Comparison of ENCODE assay signal across 31 cellular contexts in genomic region chr2:70397186-70397585, GRCh38.
"Had no signal": no experiment of that assay in that cellular context is flagged by ENCODE, and none has a peak within 500 bp of the region (broad histone marks: within the 10 kb centered on the region; RNA-seq: fewer than 3 reads in every experiment).

No MANE protein-coding gene starts in this region.

- H3K4me1 Mint-ChIP-seq: activated CD4-positive, alpha-beta memory T cell treated with anti-CD3 and anti-CD28 coated beads, Interleukin-2, amount 10 ng/mL, durations not matched to agents 7 days and 5 days; activated CD4-positive, alpha-beta T cell treated with anti-CD3 and anti-CD28 coated beads for 36 hours; activated CD4-positive, alpha-beta T cell treated with anti-CD3 and anti-CD28 coated beads, Interleukin-2, amount 10 ng/mL, durations not matched to agents 7 days and 5 days; activated naive CD4-positive, alpha-beta T cell treated with anti-CD3 and anti-CD28 coated beads, Interleukin-2, amount 10 ng/mL, durations not matched to agents 7 days and 5 days; brain; central memory CD8-positive, alpha-beta T cell had no signal

- H3K27me3 ChIP-seq: ascending aorta had no signal

- H3K27ac Mint-ChIP-seq: activated CD4-positive, alpha-beta memory T cell treated with anti-CD3 and anti-CD28 coated beads, Interleukin-2, amount 10 ng/mL, durations not matched to agents 7 days and 5 days; activated CD4-positive, alpha-beta T cell treated with anti-CD3 and anti-CD28 coated beads for 36 hours; activated naive CD4-positive, alpha-beta T cell treated with anti-CD3 and anti-CD28 coated beads, Interleukin-2, amount 10 ng/mL, durations not matched to agents 7 days and 5 days; activated naive CD4-positive, alpha-beta T cell treated with anti-CD3 and anti-CD28 coated beads, Interleukin-2, amount 50 U/mL, for 72 hours; activated naive CD8-positive, alpha-beta T cell treated with anti-CD3 and anti-CD28 coated beads, Interleukin-2, amount 10 ng/mL, durations not matched to agents 7 days and 5 days; activated T-cell treated with anti-CD3 and anti-CD28 coated beads, Interleukin-2, amount 50 U/mL, for 24 hours; activated T-cell treated with anti-CD3 and anti-CD28 coated beads, Interleukin-2, amount 50 U/mL, for 72 hours; brain; dendritic cell treated with granulocyte-macrophage colony-stimulating factor and Interleukin-4, amounts not matched to agents 40 ng/mL and 50 ng/mL, for 4 days; effector memory CD8-positive, alpha-beta T cell; T-cell; T-helper 1 cell treated with Interleukin-12 subunit alpha and Interleukin-12 subunit beta and Interleukin-4 antibody, amounts not matched to agents 30 μg/mL and 1 μg/mL, for 36 hours; T-helper 2 cell treated with Interferon-gamma antibody and Interleukin-4, amounts not matched to agents 5 μg/mL and 100 μg/mL, for 36 hours had no signal

- H3K4me1 ChIP-seq: ascending aorta, breast epithelium had no signal

- FAIRE-seq: frontal cortex had no signal

- H3K36me3 Mint-ChIP-seq: activated naive CD4-positive, alpha-beta T cell treated with anti-CD3 and anti-CD28 coated beads, Interleukin-2, amount 10 ng/mL, durations not matched to agents 7 days and 5 days; activated naive CD4-positive, alpha-beta T cell treated with anti-CD3 and anti-CD28 coated beads, Interleukin-2, amount 50 U/mL, for 72 hours; activated naive CD8-positive, alpha-beta T cell treated with anti-CD3 and anti-CD28 coated beads, Interleukin-2, amount 10 ng/mL, durations not matched to agents 7 days and 5 days; brain; T-cell had no signal

- DNase-seq: activated CD4-positive, alpha-beta memory T cell treated with anti-CD3 and anti-CD28 coated beads, Interleukin-2, amount 10 ng/mL, durations not matched to agents 7 days and 5 days; activated CD4-positive, alpha-beta T cell treated with anti-CD3 and anti-CD28 coated beads for 36 hours; activated CD4-positive, alpha-beta T cell treated with anti-CD3 and anti-CD28 coated beads, Interleukin-2, amount 10 ng/mL, durations not matched to agents 7 days and 5 days; activated CD4-positive, alpha-beta T cell treated with anti-CD3 and anti-CD28 coated beads, Interleukin-2, amount 50 U/mL, for 4 hours; activated CD4-positive, CD25-positive, alpha-beta regulatory T cell; activated CD4-positive, CD25-positive, alpha-beta regulatory T cell treated with anti-CD3 and anti-CD28 coated beads, Interleukin-2, amount 50 U/mL, for 72 hours; activated CD8-positive, alpha-beta memory T cell treated with anti-CD3 and anti-CD28 coated beads, Interleukin-2, amount 50 U/mL, for 48 hours; activated gamma-delta T cell; activated naive CD4-positive, alpha-beta T cell; activated naive CD4-positive, alpha-beta T cell treated with anti-CD3 and anti-CD28 coated beads, Interleukin-2, amount 10 ng/mL, durations not matched to agents 7 days and 5 days; activated naive CD8-positive, alpha-beta T cell treated with anti-CD3 and anti-CD28 coated beads, Interleukin-2, amount 10 ng/mL, durations not matched to agents 7 days and 5 days; activated T-cell treated with anti-CD3 and anti-CD28 coated beads for 4 hours; activated T-cell treated with anti-CD3 and anti-CD28 coated beads, Interleukin-2, amount 50 U/mL, for 24 hours; activated T-cell treated with anti-CD3 and anti-CD28 coated beads, Interleukin-2, amount 50 U/mL, for 72 hours; effector CD4-positive, alpha-beta T cell; effector memory CD8-positive, alpha-beta T cell; foreskin fibroblast; head of caudate nucleus; T-cell; T1000 had no signal

- H3K4me3 Mint-ChIP-seq: activated CD4-positive, alpha-beta memory T cell treated with anti-CD3 and anti-CD28 coated beads, Interleukin-2, amount 10 ng/mL, durations not matched to agents 7 days and 5 days; activated CD4-positive, alpha-beta T cell treated with anti-CD3 and anti-CD28 coated beads for 36 hours; activated CD4-positive, alpha-beta T cell treated with anti-CD3 and anti-CD28 coated beads, Interleukin-2, amount 10 ng/mL, durations not matched to agents 7 days and 5 days; activated naive CD4-positive, alpha-beta T cell treated with anti-CD3 and anti-CD28 coated beads, Interleukin-2, amount 10 ng/mL, durations not matched to agents 7 days and 5 days; activated naive CD8-positive, alpha-beta T cell treated with anti-CD3 and anti-CD28 coated beads, Interleukin-2, amount 10 ng/mL, durations not matched to agents 7 days and 5 days; activated T-cell treated with anti-CD3 and anti-CD28 coated beads, Interleukin-2, amount 50 U/mL, for 24 hours; activated T-cell treated with anti-CD3 and anti-CD28 coated beads, Interleukin-2, amount 50 U/mL, for 72 hours; brain; central memory CD8-positive, alpha-beta T cell; dendritic cell treated with granulocyte-macrophage colony-stimulating factor and Interleukin-4, amounts not matched to agents 40 ng/mL and 50 ng/mL, for 4 days; effector memory CD8-positive, alpha-beta T cell; T-cell; T-helper 1 cell treated with Interleukin-12 subunit alpha and Interleukin-12 subunit beta and Interleukin-4 antibody, amounts not matched to agents 30 μg/mL and 1 μg/mL, for 36 hours; T-helper 2 cell treated with Interferon-gamma antibody and Interleukin-4, amounts not matched to agents 5 μg/mL and 100 μg/mL, for 36 hours had no signal

- H3K9me3 ChIP-seq: ascending aorta, breast epithelium had no signal

- ATAC-seq: activated CD4-positive, alpha-beta T cell treated with anti-CD3 and anti-CD28 coated beads for 36 hours; activated naive CD4-positive, alpha-beta T cell treated with anti-CD3 and anti-CD28 coated beads, Interleukin-2, amount 50 U/mL, for 72 hours; activated T-cell treated with anti-CD3 and anti-CD28 coated beads, Interleukin-2, amount 50 U/mL, for 72 hours; effector memory CD8-positive, alpha-beta T cell; esophagus mucosa; T-cell had no signal

- H3K4me3 ChIP-seq: ascending aorta, breast epithelium, coronary artery had no signal

- H3K36me3 ChIP-seq: ascending aorta, breast epithelium had no signal

- H3K27ac ChIP-seq: ascending aorta, breast epithelium, coronary artery had no signal
